In the genomic region with DNA sequence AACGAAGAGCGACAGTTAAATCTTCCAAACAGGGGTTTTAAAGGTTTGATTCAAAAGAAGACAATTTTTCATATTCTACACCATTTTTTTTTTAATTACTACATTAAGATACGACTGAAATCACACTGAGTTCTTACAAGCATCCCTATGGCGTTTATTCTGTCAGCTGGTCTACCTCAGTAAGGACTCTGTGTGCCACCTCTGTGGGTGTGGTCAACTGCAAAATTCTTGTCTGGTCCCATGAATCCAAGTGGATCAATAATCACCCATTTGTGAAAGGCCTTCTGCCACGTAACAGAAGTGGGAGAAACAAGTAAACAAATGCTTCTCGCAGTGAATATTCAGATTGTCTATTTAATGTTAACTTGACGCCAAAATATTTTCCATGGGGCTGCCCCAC, we compare ENCODE assay signal across 2 cellular contexts.
TF ChIP-seq lines count a peak whose summit lies in the region.

No MANE protein-coding gene starts in this region.

TF ChIP-seq in liver, 16 proteins besides CTCF, POLR2A, EP300 and RAD21 (continued from another document):
- TF ChIP-seq ZBTB33 (IDR thresholded peaks at IDR 0.05) (no peak), SP1 (IDR thresholded peaks at IDR 0.05) (peak; percentile 20), NR2F2 (IDR thresholded peaks at IDR 0.05) (no peak), EGR1 (IDR thresholded peaks at IDR 0.05; ENCODE audit: low read depth in 2 of 2) (no peak)
- TF ChIP-seq, protein P1, sequence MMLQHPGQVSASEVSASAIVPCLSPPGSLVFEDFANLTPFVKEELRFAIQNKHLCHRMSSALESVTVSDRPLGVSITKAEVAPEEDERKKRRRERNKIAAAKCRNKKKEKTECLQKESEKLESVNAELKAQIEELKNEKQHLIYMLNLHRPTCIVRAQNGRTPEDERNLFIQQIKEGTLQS (IDR thresholded peaks at IDR 0.05): no peak
TF ChIP-seq in liver: peak in this region for 2.

TF ChIP-seq in HepG2, 621 proteins besides CTCF, POLR2A, EP300 and RAD21 (continued from another document):
- TF ChIP-seq ZBTB40 (IDR thresholded peaks at IDR 0.05): no peak
- TF ChIP-seq ZBTB40 (CRISPR knock-in tag; IDR thresholded peaks at IDR 0.05): no peak
- TF ChIP-seq TEAD3 (CRISPR knock-in tag; optimal IDR thresholded peaks at IDR 0.05; ENCODE audit: borderline replicate concordance): no peak
- TF ChIP-seq ZNF234 (CRISPR knock-in tag; conservative IDR thresholded peaks at IDR 0.05): no peak
TF ChIP-seq in HepG2: peak in this region for 0.
